Comparison of ENCODE assay signal across 25 cellular contexts in genomic region chr2:140648390-140648789, GRCh38.
"Had no signal": no experiment of that assay in that cellular context is flagged by ENCODE, and none has a peak within 500 bp of the region (broad histone marks: within the 10 kb centered on the region; RNA-seq: fewer than 3 reads in every experiment).

No MANE protein-coding gene starts in this region.

- H3K27me3 ChIP-seq: esophagus squamous epithelium, gastrocnemius medialis, heart right ventricle, left lung had no signal

- H3K9me3 ChIP-seq: esophagus squamous epithelium, gastrocnemius medialis, heart right ventricle, lower lobe of right lung had no signal

- H3K4me1 ChIP-seq: esophagus squamous epithelium, gastrocnemius medialis, heart right ventricle, left lung, lower lobe of right lung had no signal

- H3K27ac ChIP-seq: coronary artery, epithelial cell of prostate, esophagus squamous epithelium, gastrocnemius medialis, heart right ventricle, left lung, lower lobe of right lung had no signal

- H3K4me3 ChIP-seq: coronary artery, esophagus squamous epithelium, gastrocnemius medialis, heart right ventricle, left lung, lower lobe of right lung had no signal

- FAIRE-seq: endometrium, kidney had no signal

- H3K36me3 ChIP-seq: esophagus squamous epithelium, gastrocnemius medialis, heart right ventricle, left lung, lower lobe of right lung had no signal

- ATAC-seq: effector memory CD8-positive, alpha-beta T cell; esophagus mucosa; gastrocnemius medialis; heart right ventricle; left lung; left ventricle myocardium superior; lower lobe of right lung; naive thymus-derived CD4-positive, alpha-beta T cell had no signal

- DNase-seq: effector CD8-positive, alpha-beta T cell; effector memory CD8-positive, alpha-beta T cell; endodermal cell; erythroblast; esophagus squamous epithelium; foreskin fibroblast; foreskin melanocyte; gastrocnemius medialis; glutamatergic neuron; head of caudate nucleus; heart right ventricle; hypothalamus; immature natural killer cell; islet precursor cell; kidney; kidney glomerular epithelial cell; left lung; left ventricle myocardium superior; lower lobe of right lung; mesenchymal stem cell; naive thymus-derived CD4-positive, alpha-beta T cell had no signal
